In the genomic region with DNA sequence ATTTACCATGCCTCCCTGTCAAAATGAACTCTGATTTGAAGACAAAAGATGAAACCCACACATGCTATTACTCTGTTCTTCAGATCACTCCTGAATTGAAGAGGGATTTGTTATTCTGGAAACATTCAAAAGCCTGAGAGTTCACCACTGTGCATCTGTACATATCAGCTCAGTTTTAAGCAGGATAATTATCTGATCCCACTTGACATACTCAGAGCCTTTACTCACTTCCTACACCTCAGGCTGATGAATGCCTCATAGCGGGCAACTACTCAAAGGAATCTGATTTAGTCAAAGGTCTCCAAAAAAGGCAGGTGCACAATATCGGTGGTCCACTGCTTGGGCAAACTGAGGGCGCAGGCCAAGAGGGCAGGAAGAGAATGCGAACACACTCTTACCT, we compare ENCODE assay signal across 21 cellular contexts. TPM values are rescaled to one million over a fixed set of nuclear protein-coding genes. Genes with fewer than 3 reads are reported as not detected.
DNase-seq lines count a peak whose midpoint lies in the region; ATAC-seq and TF ChIP-seq lines count a peak whose summit lies in the region.
"Had no signal": no experiment of that assay in that cellular context is flagged by ENCODE, and none has a peak within 500 bp of the region (broad histone marks: within the 10 kb centered on the region; RNA-seq: fewer than 3 reads in every experiment).

No MANE protein-coding gene starts in this region.

- H3K9me3 ChIP-seq in mammary epithelial cell (replicated peaks; ENCODE audit: insufficient read depth, low read length) (no peaks in the 10 kb centered on the region), breast epithelium (no peaks in the 10 kb centered on the region), PC-3 (ENCODE audit: low read length) (no peaks in the 10 kb centered on the region), osteoblast (ENCODE audit: low read depth, low read length) (no peaks in the 10 kb centered on the region), left ventricle myocardium inferior (replicated peaks) (no peaks in the 10 kb centered on the region)
- H3K9me3 ChIP-seq: Caco-2, MG63 had no signal

- no peaks in the 10 kb centered on the region for H3K9me3 Mint-ChIP-seq in stimulated activated naive B cell treated with anti-CD40 and anti-IgM and Interleukin-4, amounts not matched to agents 10 μg/mL and 1 μg/mL and 100 μg/mL, for 72 hours
- H3K9me3 Mint-ChIP-seq: CD4-positive, alpha-beta T cell; H9; IgD-negative memory B cell had no signal

- no peaks in the 10 kb centered on the region for H3K36me3 ChIP-seq in mammary epithelial cell (ENCODE audit: insufficient read depth, low read length)
- H3K36me3 ChIP-seq in breast epithelium = no peaks in the 10 kb centered on the region
- no peaks in the 10 kb centered on the region for H3K36me3 ChIP-seq in PC-3 (ENCODE audit: low read depth, low read length)
- H3K36me3 ChIP-seq in osteoblast (ENCODE audit: insufficient read depth, low read length) = no peaks in the 10 kb centered on the region
- H3K36me3 ChIP-seq in left ventricle myocardium inferior = no peaks in the 10 kb centered on the region
- H3K36me3 ChIP-seq: MG63 had no signal

- H3K4me1 ChIP-seq in mammary epithelial cell (ENCODE audit: insufficient read depth, low read length) (peaks cover 14% of the 10 kb centered on the region), breast epithelium (no peaks in the 10 kb centered on the region), PC-3 (ENCODE audit: insufficient read depth, low read length) (peaks cover 25% of the 10 kb centered on the region), osteoblast (ENCODE audit: insufficient read depth, low read length) (peaks cover 15% of the 10 kb centered on the region), left ventricle myocardium inferior (peaks cover 6% of the 10 kb centered on the region)
- H3K4me1 ChIP-seq: Caco-2 had no signal

- BruUV-seq in mammary epithelial cell (replicated peaks; lab: Mats Ljungman, UMichigan) = no TSS peak
- no TSS peak for BruUV-seq in PC-3 (replicated peaks; lab: Mats Ljungman, UMichigan)

- H3K4me3 ChIP-seq in mammary epithelial cell (replicated peaks in 1 of 3; ENCODE audit: insufficient read depth in 1 of 3, low read depth in 2 of 3, low read length in 3 of 3) = no peak overlapping the region
- H3K4me3 ChIP-seq in breast epithelium = no peak overlapping the region
- H3K4me3 ChIP-seq in PC-3 (ENCODE audit: low read length) = no peak overlapping the region
- H3K4me3 ChIP-seq in osteoblast (ENCODE audit: insufficient read depth, low read length) = no peak overlapping the region
- H3K4me3 ChIP-seq in left ventricle myocardium inferior = no peak overlapping the region
- H3K4me3 ChIP-seq: MG63 had no signal

- DNase-seq in mammary epithelial cell = peak; percentile 35
- DNase-seq in breast epithelium (ENCODE audit: low spot score in 2 of 2) = no peak
- peak; percentile 67 for DNase-seq in PC-3
- peak; percentile 52 for DNase-seq in dermis blood vessel endothelial cell
- DNase-seq in stimulated activated naive B cell treated with anti-CD40 and anti-IgM and Interleukin-4, amounts not matched to agents 10 μg/mL and 1 μg/mL and 100 μg/mL, for 72 hours = no peak
- DNase-seq in NCI-H82 (lab: John Stamatoyannopoulos, UW) = no peak
- no peak for DNase-seq in osteoblast (ENCODE audit: insufficient read length, low spot score, missing footprints)
- DNase-seq in left ventricle myocardium inferior = no peak
- DNase-seq: Caco-2; CD4-positive, alpha-beta T cell; H9; Karpas-422; MG63; NCI-H1092; NCI-H1436 treated with DMSO at 0.1 percent for 48 hours; NCI-H2029; NCI-H510A; NCI-H774 had no signal

- TF ChIP-seq POLR2A in breast epithelium (IDR thresholded peaks at IDR 0.05) = no peak

- in situ Hi-C loops in mammary epithelial cell (cut with MboI; ENCODE audit: low sequenced_read_pairs in 2 of 2) = loop anchor here (10.0 to 25.0 kb wide), 3 partner anchors 294 to 778 kb away; no protein-coding TSS in a partner anchor

- H3K9me2 ChIP-seq in PC-3 (replicated peaks; ENCODE audit: low read length) = no peaks in the 10 kb centered on the region

- H3F3A ChIP-seq in PC-3 (ENCODE audit: low read length, unreplicated experiment) = no peaks in the 10 kb centered on the region

- TF ChIP-seq CTCF in mammary epithelial cell (conservative IDR thresholded peaks at IDR 0.05 in 1 of 2, IDR thresholded peaks at IDR 0.05 in 1 of 2; ENCODE audit: extremely low read depth in 1 of 2, insufficient read depth in 1 of 2, low read depth in 1 of 2, low read length in 2 of 2) (no peak), breast epithelium (IDR thresholded peaks at IDR 0.05) (no peak), PC-3 (conservative IDR thresholded peaks at IDR 0.05; ENCODE audit: low read depth, low read length) (no peak), osteoblast (IDR thresholded peaks at IDR 0.05; ENCODE audit: extremely low read depth, low read depth, low read length) (no peak), left ventricle myocardium inferior (IDR thresholded peaks at IDR 0.05; ENCODE audit: borderline replicate concordance) (no peak)

- POLR2A ChIA-PET in PC-3 (lab: Charles Lee; ENCODE audit: unreplicated experiment) = no interaction called here

- H4K20me1 ChIP-seq in mammary epithelial cell (ENCODE audit: insufficient read depth, low read length) (no peaks in the 10 kb centered on the region), PC-3 (ENCODE audit: low read length) (no peaks in the 10 kb centered on the region), osteoblast (ENCODE audit: insufficient read depth, low read length) (no peaks in the 10 kb centered on the region)

- no peak overlapping the region for H2AFZ ChIP-seq in mammary epithelial cell (ENCODE audit: low read depth, low read length)
- peak overlapping the region; percentile 10 for H2AFZ ChIP-seq in PC-3 (ENCODE audit: low read length)
- no peak overlapping the region for H2AFZ ChIP-seq in osteoblast (ENCODE audit: low read length)

- peaks cover 0 to 6% of the 10 kb centered on the region in 2 donors for H3K27me3 Mint-ChIP-seq in stimulated activated naive B cell treated with anti-CD40 and anti-IgM and Interleukin-4, amounts not matched to agents 10 μg/mL and 1 μg/mL and 100 μg/mL, for 72 hours
- H3K27me3 Mint-ChIP-seq: CD4-positive, alpha-beta T cell; IgD-negative memory B cell had no signal

- H3K4me1 Mint-ChIP-seq in stimulated activated naive B cell treated with anti-CD40 and anti-IgM and Interleukin-4, amounts not matched to agents 10 μg/mL and 1 μg/mL and 100 μg/mL, for 72 hours = peaks cover 10 to 14% of the 10 kb centered on the region in 2 donors

- H3K36me3 Mint-ChIP-seq in stimulated activated naive B cell treated with anti-CD40 and anti-IgM and Interleukin-4, amounts not matched to agents 10 μg/mL and 1 μg/mL and 100 μg/mL, for 72 hours = peaks cover 47 to 75% of the 10 kb centered on the region in 2 donors
- H3K36me3 Mint-ChIP-seq: IgD-negative memory B cell had no signal

- 78% methylated on average over 4 of the region's 4 CpGs for WGBS in mammary epithelial cell (ENCODE audit: low coverage, missing lambda C conversion rate)

- intact Hi-C loops in mammary epithelial cell (cut with micrococcal nuclease) = no loop called here
- intact Hi-C loops in breast epithelium (cut with DNase I; ENCODE audit: low total_unique reads) = no loop called here
- intact Hi-C loops in PC-3 (cut with micrococcal nuclease) = loop anchor here (10.0 kb wide), 1 partner anchor 164 kb away; no protein-coding TSS in a partner anchor
- intact Hi-C loops in left ventricle myocardium inferior (cut with micrococcal nuclease) = no loop called here

- no peak overlapping the region for H3K4me3 Mint-ChIP-seq in stimulated activated naive B cell treated with anti-CD40 and anti-IgM and Interleukin-4, amounts not matched to agents 10 μg/mL and 1 μg/mL and 100 μg/mL, for 72 hours
- H3K4me3 Mint-ChIP-seq: CD4-positive, alpha-beta T cell; H9 had no signal

- H3K27ac ChIP-seq in mammary epithelial cell (ENCODE audit: insufficient read depth, low read depth, low read length) (no peak overlapping the region), breast epithelium (no peak overlapping the region), PC-3 (ENCODE audit: low read length) (no peak overlapping the region), osteoblast (ENCODE audit: low read depth, low read length) (no peak overlapping the region), left ventricle myocardium inferior (replicated peaks) (no peak overlapping the region)
- H3K27ac ChIP-seq: HL-60 had no signal

- H3K79me2 ChIP-seq in mammary epithelial cell (ENCODE audit: insufficient read depth, low read length) (no peaks in the 10 kb centered on the region), PC-3 (ENCODE audit: low read length) (no peaks in the 10 kb centered on the region), osteoblast (ENCODE audit: insufficient read depth, low read length) (no peaks in the 10 kb centered on the region)

- ATAC-seq in PC-3 = peak; percentile 74
- ATAC-seq in stimulated activated naive B cell treated with anti-CD40 and anti-IgM and Interleukin-4, amounts not matched to agents 10 μg/mL and 1 μg/mL and 100 μg/mL, for 72 hours (replicated peaks) = no peak
- ATAC-seq: Right ventricle myocardium inferior had no signal

- dilution Hi-C loops in mammary epithelial cell (cut with HindIII; ENCODE audit: low sequenced_read_pairs) = no loop called here

- CTCF ChIA-PET in mammary epithelial cell (lab: Charles Lee; ENCODE audit: low non-redundant PET) (no interaction called here), PC-3 (lab: Charles Lee) (interaction anchor here (0.6 to 0.7 kb wide), 2 partner anchors 89 to 315 kb away, joined by 3 read pairs; no protein-coding TSS in a partner anchor)

- H3K4me2 ChIP-seq in mammary epithelial cell (ENCODE audit: insufficient read depth, low read depth, low read length) (no peak overlapping the region), PC-3 (ENCODE audit: low read length) (peak overlapping the region; percentile 60), osteoblast (ENCODE audit: insufficient read depth, low read length) (no peak overlapping the region)

- peak overlapping the region; percentile 25 for H3K27ac Mint-ChIP-seq in stimulated activated naive B cell treated with anti-CD40 and anti-IgM and Interleukin-4, amounts not matched to agents 10 μg/mL and 1 μg/mL and 100 μg/mL, for 72 hours
- H3K27ac Mint-ChIP-seq: CD4-positive, alpha-beta T cell; H9; IgD-negative memory B cell had no signal

- H3K9ac ChIP-seq in mammary epithelial cell (ENCODE audit: insufficient read depth, low read length) = no peak overlapping the region
- no peak overlapping the region for H3K9ac ChIP-seq in PC-3 (ENCODE audit: low read length)

- H3K27me3 ChIP-seq in mammary epithelial cell (ENCODE audit: insufficient read depth, low read length) (no peaks in the 10 kb centered on the region), breast epithelium (no peaks in the 10 kb centered on the region), PC-3 (ENCODE audit: low read length) (no peaks in the 10 kb centered on the region), osteoblast (ENCODE audit: insufficient read depth, low read length) (peaks cover 23% of the 10 kb centered on the region), left ventricle myocardium inferior (ENCODE audit: low read depth) (peaks cover 4% of the 10 kb centered on the region)
- H3K27me3 ChIP-seq: MG63 had no signal

RNA-seq across cellular contexts. Expression of a gene that starts 47.5 kb away (rescaled TPM):
- total RNA-seq in mammary epithelial cell (10 to 100 TPM; 14.3 to 17.2 TPM), breast epithelium (1 to 10 TPM in 2 of 3 donors, not detected in 1; 1.6 to 3.7 TPM), PC-3 (2014; rRNA removed) (9.8 and 13.0 TPM in 2 replicates), dermis blood vessel endothelial cell (0.17 TPM in 1 of 2 replicates, not detected in the other), osteoblast (0.29 TPM in 1 of 2 replicates, not detected in the other), left ventricle myocardium inferior (16.2 TPM)
- 32.7 TPM for polyA plus RNA-seq in mammary epithelial cell
- 66.6 TPM for polyA minus RNA-seq in mammary epithelial cell
- total RNA-seq: Caco-2 had no signal
- polyA plus RNA-seq: IgD-negative memory B cell had no signal

RNA-seq across cellular contexts. Expression of a gene that starts 56.4 kb away (rescaled TPM):
- total RNA-seq in mammary epithelial cell = 1 to 10 TPM; 1.2 to 1.6 TPM
- 1.9 TPM for polyA plus RNA-seq in mammary epithelial cell
- 1.6 TPM for polyA minus RNA-seq in mammary epithelial cell
- 1 to 10 TPM in 2 of 3 donors, under 1 TPM in 1; 0.33 to 3.8 (median 1.6) TPM for total RNA-seq in breast epithelium
- 11.7 and 24.6 TPM in 2 replicates for total RNA-seq in PC-3 (2014; rRNA removed)
- 0.05 TPM in 1 of 2 replicates, not detected in the other for total RNA-seq in dermis blood vessel endothelial cell
- total RNA-seq in osteoblast = 0.88 and 1.8 TPM in 2 replicates
- 0.19 TPM for total RNA-seq in left ventricle myocardium inferior
- total RNA-seq: Caco-2 had no signal

Comparison
In these comparisons a context has a peak if more than half of its experiments do, and no peak if none do; other contexts are left out.
1. DNase-seq: peak in mammary epithelial cell (single experiment), PC-3 (single experiment) and dermis blood vessel endothelial cell (single experiment); none in breast epithelium (0 of 2), stimulated activated naive B cell treated with anti-CD40 and anti-IgM and Interleukin-4, amounts not matched to agents 10 μg/mL and 1 μg/mL and 100 μg/mL, for 72 hours (single experiment), NCI-H82 (single experiment), osteoblast (single experiment) and left ventricle myocardium inferior (single experiment).